Comparison of ENCODE assay signal across 32 cellular contexts in genomic region chr13:42835012-42835411, GRCh38. TPM values are rescaled to one million over a fixed set of nuclear protein-coding genes. Genes with fewer than 3 reads are reported as not detected.
"Had no signal": no experiment of that assay in that cellular context is flagged by ENCODE, and none has a peak within 500 bp of the region (broad histone marks: within the 10 kb centered on the region; RNA-seq: fewer than 3 reads in every experiment).

No MANE protein-coding gene starts in this region.

- H3K27ac ChIP-seq: lower lobe of right lung, parathyroid adenoma, psoas muscle, right atrium auricular region, right lobe of liver, tibial nerve, uterus had no signal

- DNase-seq: hypothalamus; immature natural killer cell; kidney; lower lobe of right lung; mammary epithelial cell; mesenchymal stem cell; naive thymus-derived CD8-positive, alpha-beta T cell; nucleus accumbens; psoas muscle; right lobe of liver; stimulated activated CD4-positive, alpha-beta T cell treated with anti-CD3 and anti-CD28 coated beads, Interleukin-1b, Interleukin-23, amount 100 ng/mL, for 48 hours; stimulated activated CD4-positive, alpha-beta T cell treated with anti-CD3 and anti-CD28 coated beads, Interleukin-2, amount 100 ng/mL, for 48 hours; stimulated activated CD4-positive, alpha-beta T cell treated with anti-CD3 and anti-CD28 coated beads, Interleukin-4, amount 100 ng/mL, for 4 hours; stimulated activated CD8-positive, alpha-beta memory T cell treated with anti-CD3 and anti-CD28 coated beads, Interleukin-4, amount 100 ng/mL, for 48 hours; stimulated activated naive CD4-positive, alpha-beta T cell treated with Interleukin-2 at 50 U/mL for 16 hours; stimulated activated naive CD8-positive, alpha-beta T cell treated with anti-CD3 and anti-CD28 coated beads, Interleukin-15, amount 100 ng/mL, for 72 hours; substantia nigra; uterus had no signal

- H3K4me1 ChIP-seq: lower lobe of right lung, parathyroid adenoma, psoas muscle, tibial nerve had no signal

- H3K4me3 Mint-ChIP-seq: immature natural killer cell; naive thymus-derived CD8-positive, alpha-beta T cell; nephron; neural crest cell; stimulated activated memory B cell treated with anti-CD40 and anti-IgM and Interleukin-4, amounts not matched to agents 10 μg/mL and 1 μg/mL and 100 μg/mL, for 72 hours; stimulated activated naive CD8-positive, alpha-beta T cell treated with anti-CD3 and anti-CD28 coated beads, Interleukin-15, amount 100 ng/mL, for 72 hours; type B pancreatic cell had no signal

- H3K9me3 ChIP-seq: lower lobe of right lung, psoas muscle, right atrium auricular region, right lobe of liver, tibial nerve, uterus had no signal

- H3K9ac ChIP-seq: parathyroid adenoma had no signal

- H3K36me3 Mint-ChIP-seq: immature natural killer cell; naive thymus-derived CD8-positive, alpha-beta T cell; stimulated activated memory B cell treated with anti-CD40 and anti-IgM and Interleukin-4, amounts not matched to agents 10 μg/mL and 1 μg/mL and 100 μg/mL, for 72 hours; type B pancreatic cell had no signal

- H3K9me3 Mint-ChIP-seq: naive thymus-derived CD8-positive, alpha-beta T cell; nephron; neural crest cell; stimulated activated memory B cell treated with anti-CD40 and anti-IgM and Interleukin-4, amounts not matched to agents 10 μg/mL and 1 μg/mL and 100 μg/mL, for 72 hours had no signal

- H3K4me2 ChIP-seq: smooth muscle cell had no signal

- H3K27me3 ChIP-seq: right atrium auricular region, right lobe of liver, tibial nerve, uterus had no signal

- ATAC-seq: left lobe of liver; lower lobe of right lung; naive thymus-derived CD8-positive, alpha-beta T cell; psoas muscle; right lobe of liver; stimulated activated memory B cell treated with anti-CD40 and anti-IgM and Interleukin-4, amounts not matched to agents 10 μg/mL and 1 μg/mL and 100 μg/mL, for 72 hours; stimulated activated naive CD8-positive, alpha-beta T cell treated with anti-CD3 and anti-CD28 coated beads, Interleukin-15, amount 100 ng/mL, for 72 hours had no signal

- H3K36me3 ChIP-seq: lower lobe of right lung, right atrium auricular region, right lobe of liver, tibial nerve, uterus had no signal

- H3K4me1 Mint-ChIP-seq: naive thymus-derived CD8-positive, alpha-beta T cell; neural crest cell; stimulated activated memory B cell treated with anti-CD40 and anti-IgM and Interleukin-4, amounts not matched to agents 10 μg/mL and 1 μg/mL and 100 μg/mL, for 72 hours had no signal

- H2AFZ ChIP-seq: parathyroid adenoma had no signal

- H3K27me3 Mint-ChIP-seq: stimulated activated memory B cell treated with anti-CD40 and anti-IgM and Interleukin-4, amounts not matched to agents 10 μg/mL and 1 μg/mL and 100 μg/mL, for 72 hours; stimulated activated naive CD8-positive, alpha-beta T cell treated with anti-CD3 and anti-CD28 coated beads, Interleukin-15, amount 100 ng/mL, for 72 hours had no signal

- H3K27ac Mint-ChIP-seq: immature natural killer cell; naive thymus-derived CD8-positive, alpha-beta T cell; nephron; stimulated activated memory B cell treated with anti-CD40 and anti-IgM and Interleukin-4, amounts not matched to agents 10 μg/mL and 1 μg/mL and 100 μg/mL, for 72 hours; stimulated activated naive CD8-positive, alpha-beta T cell treated with anti-CD3 and anti-CD28 coated beads, Interleukin-15, amount 100 ng/mL, for 72 hours; type B pancreatic cell had no signal

- H3K4me3 ChIP-seq: lower lobe of right lung, psoas muscle, right atrium auricular region, right lobe of liver, smooth muscle cell, tibial nerve, uterus had no signal

RNA-seq across cellular contexts. Expression of gene FAM216B, which starts 53.6 kb away (rescaled TPM):
- total RNA-seq: left lobe of liver; liver; mammary epithelial cell; mucosa of gallbladder; naive thymus-derived CD8-positive, alpha-beta T cell; neural crest cell; osteocyte; psoas muscle; right lobe of liver; skeletal muscle tissue; smooth muscle cell; tibial nerve; ureter had no signal
- polyA plus RNA-seq: immature natural killer cell; liver; mammary epithelial cell; naive thymus-derived CD8-positive, alpha-beta T cell; psoas muscle; smooth muscle cell had no signal
